ENCODE assay signal across 18 cellular contexts in genomic region chr1:204947338-204947737, GRCh38.
A peak's percentile ranks its signal among the peaks of the same experiment; 100 is the strongest.
DNase-seq lines count a peak whose midpoint lies in the region; ATAC-seq and TF ChIP-seq lines count a peak whose summit lies in the region.
"Had no signal": no experiment of that assay in that cellular context is flagged by ENCODE, and none has a peak within 500 bp of the region (broad histone marks: within the 10 kb centered on the region; RNA-seq: fewer than 3 reads in every experiment).

No MANE protein-coding gene starts in this region.

- H3K27me3 ChIP-seq in NT2/D1 (ENCODE audit: insufficient read depth, insufficient read length) (no peaks in the 10 kb centered on the region), dorsolateral prefrontal cortex (no peaks in the 10 kb centered on the region), testis (no peaks in the 10 kb centered on the region), psoas muscle (ENCODE audit: insufficient read depth in 3 of 3, low read length in 2 of 3) (peaks cover 0 to 2% (median 0%) of the 10 kb centered on the region in 3 donors)
- H3K27me3 ChIP-seq: BLaER1 treated with 17β-estradiol and CSF1 and Interleukin-3, amounts not matched to agents 10 nM and 100 nM had no signal

- intact Hi-C loops in dorsolateral prefrontal cortex (cut with DNase I), result loop anchor here in 1 of 2 donors (5.0 kb wide), 1 partner anchor 75 kb away; the partner anchor contains the start of gene NFASC
- intact Hi-C loops in testis (cut with DNase I; ENCODE audit: low total_unique reads), result loop anchor here (10.0 kb wide), 1 partner anchor 143 kb away; no protein-coding TSS in a partner anchor
- intact Hi-C loops in psoas muscle (cut with DNase I), result no loop called here

- ATAC-seq in psoas muscle, result no peak
- ATAC-seq in HG03571 (IDR thresholded peaks at IDR 0.05; ENCODE audit: unreplicated experiment), result no peak
- ATAC-seq: CD8-positive, alpha-beta T cell; GM12878 had no signal

- DNase-seq in NT2/D1 (ENCODE audit: low read depth, low spot score), result no peak
- DNase-seq in dorsolateral prefrontal cortex, result peak in 1 of 10 donors; percentile 52
- DNase-seq in medulla oblongata (ENCODE audit: extremely low spot score), result peak; percentile 60
- no peak for DNase-seq in testis
- no peak for DNase-seq in psoas muscle
- DNase-seq: 8988T; CD8-positive, alpha-beta T cell; COR-L47; DMS 273 treated with DMSO at 0.1 percent for 48 hours; DMS53; DND-41; EL; GOT3; H9 had no signal

- TF ChIP-seq POLR2A in testis (IDR thresholded peaks at IDR 0.05), result no peak

- no peaks in the 10 kb centered on the region for H3K9me3 ChIP-seq in NT2/D1 (ENCODE audit: insufficient read depth, low read length)
- no peaks in the 10 kb centered on the region for H3K9me3 ChIP-seq in testis
- H3K9me3 ChIP-seq in psoas muscle, result no peaks in the 10 kb centered on the region
- H3K9me3 ChIP-seq: BLaER1 treated with 17β-estradiol and CSF1 and Interleukin-3, amounts not matched to agents 10 nM and 100 nM had no signal

- H3K27ac ChIP-seq in dorsolateral prefrontal cortex, result peak overlapping the region in 47 of 59 donors; percentile 8 to 83 (median 64)
- peak overlapping the region; percentile 54 for H3K27ac ChIP-seq in temporal lobe (ENCODE audit: low read depth, low read length)
- H3K27ac ChIP-seq in testis, result no peak overlapping the region
- H3K27ac ChIP-seq in psoas muscle, result no peak overlapping the region
- H3K27ac ChIP-seq: BLaER1 treated with 17β-estradiol and CSF1 and Interleukin-3, amounts not matched to agents 10 nM and 100 nM had no signal

- no peaks in the 10 kb centered on the region for H3K36me3 ChIP-seq in NT2/D1 (ENCODE audit: insufficient read depth, insufficient read length, low read length)
- no peaks in the 10 kb centered on the region for H3K36me3 ChIP-seq in testis (ENCODE audit: low read depth, missing control alignments)
- no peaks in the 10 kb centered on the region for H3K36me3 ChIP-seq in psoas muscle (ENCODE audit: insufficient read depth in 1 of 2, low read depth in 1 of 2)
- H3K36me3 ChIP-seq: BLaER1 treated with 17β-estradiol and CSF1 and Interleukin-3, amounts not matched to agents 10 nM and 100 nM had no signal

- H3K4me1 ChIP-seq in NT2/D1 (ENCODE audit: insufficient read depth, insufficient read length) (no peaks in the 10 kb centered on the region), testis (no peaks in the 10 kb centered on the region), psoas muscle (no peaks in the 10 kb centered on the region)

- 59 to 72% methylated on average over 8 of the region's 8 CpGs for WGBS in testis, 2 donors
- WGBS in psoas muscle, 3 donors, result 81 to 85% (median 84%) methylated on average over 8 of the region's 8 CpGs

- H3K4me3 ChIP-seq in NT2/D1 (ENCODE audit: insufficient read length, low read depth), result no peak overlapping the region
- no peak overlapping the region for H3K4me3 ChIP-seq in dorsolateral prefrontal cortex
- H3K4me3 ChIP-seq in testis, result no peak overlapping the region
- no peak overlapping the region for H3K4me3 ChIP-seq in psoas muscle
- H3K4me3 ChIP-seq: BLaER1 treated with 17β-estradiol and CSF1 and Interleukin-3, amounts not matched to agents 10 nM and 100 nM; GM12878 had no signal

- TF ChIP-seq CTCF in dorsolateral prefrontal cortex (IDR thresholded peaks at IDR 0.05 in 54 of 56, conservative IDR thresholded peaks at IDR 0.05 in 2 of 56; ENCODE audit: low read depth in 1 of 56, partially characterized antibody in 56 of 56), result no peak
- TF ChIP-seq CTCF in testis (IDR thresholded peaks at IDR 0.05), result no peak
- TF ChIP-seq CTCF in psoas muscle (IDR thresholded peaks at IDR 0.05), result no peak

- peak overlapping the region; percentile 3 for H3K9ac ChIP-seq in NT2/D1 (ENCODE audit: insufficient read length, low read depth)
- H3K9ac ChIP-seq: BLaER1 treated with 17β-estradiol and CSF1 and Interleukin-3, amounts not matched to agents 10 nM and 100 nM had no signal

Comparison
In these comparisons a context has a peak if more than half of its experiments do, and no peak if none do; other contexts are left out.
1. H3K27ac ChIP-seq: peak in dorsolateral prefrontal cortex (47 of 59) and temporal lobe (single experiment); none in testis (0 of 2) and psoas muscle (single experiment).